ENCODE assay signal across 26 cellular contexts in the genomic region with DNA sequence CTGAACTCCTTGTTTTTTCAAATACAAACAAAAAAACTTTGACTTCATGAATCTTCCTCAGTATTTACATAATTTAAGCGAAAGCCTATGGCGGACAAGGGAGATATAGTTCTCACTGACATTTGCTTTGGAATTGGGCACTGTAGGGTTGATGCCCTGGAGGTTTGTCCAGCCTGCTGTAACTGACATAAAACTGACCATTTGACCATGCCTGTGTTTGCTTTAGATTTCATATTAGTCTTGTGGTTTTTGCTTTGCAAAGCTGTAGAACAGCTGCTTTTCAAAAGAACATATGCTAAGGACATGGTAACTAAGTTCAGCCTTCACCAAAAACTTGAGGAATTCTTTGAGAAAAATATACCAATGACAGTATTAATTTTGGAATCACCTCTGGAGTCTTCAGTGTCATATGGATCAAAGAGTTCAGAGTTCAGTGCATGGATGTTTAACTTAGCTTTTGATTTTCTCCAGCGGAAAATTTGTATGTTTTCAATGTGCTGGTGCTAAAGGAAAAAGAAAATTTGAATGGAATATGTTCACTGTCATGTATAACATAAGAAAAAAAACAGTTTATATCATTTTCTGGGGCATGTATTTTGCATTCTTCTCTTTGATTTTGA.
"Had no signal": no experiment of that assay in that cellular context is flagged by ENCODE, and none has a peak within 500 bp of the region (broad histone marks: within the 10 kb centered on the region; RNA-seq: fewer than 3 reads in every experiment).

No MANE protein-coding gene starts in this region.

- H3K36me3 Mint-ChIP-seq: immature natural killer cell; natural killer cell; stimulated activated effector memory CD8-positive, alpha-beta T cell treated with anti-CD3 and anti-CD28 coated beads, Interleukin-12 subunit alpha, Interleukin-12 subunit beta, amount 100 ng/mL, for 72 hours had no signal

- H3K4me1 Mint-ChIP-seq: immature natural killer cell; natural killer cell; stimulated activated effector memory CD8-positive, alpha-beta T cell treated with anti-CD3 and anti-CD28 coated beads, Interleukin-12 subunit alpha, Interleukin-12 subunit beta, amount 100 ng/mL, for 72 hours had no signal

- H3K27ac Mint-ChIP-seq: endodermal cell; immature natural killer cell; natural killer cell; stimulated activated effector memory CD8-positive, alpha-beta T cell treated with anti-CD3 and anti-CD28 coated beads, Interleukin-12 subunit alpha, Interleukin-12 subunit beta, amount 100 ng/mL, for 72 hours had no signal

- ATAC-seq: left colon; left ventricle myocardium superior; lower lobe of right lung; natural killer cell; sciatic nerve; stimulated activated effector memory CD8-positive, alpha-beta T cell treated with anti-CD3 and anti-CD28 coated beads, Interleukin-12 subunit alpha, Interleukin-12 subunit beta, amount 100 ng/mL, for 72 hours had no signal

- H3K4me3 Mint-ChIP-seq: endodermal cell; immature natural killer cell; natural killer cell; stimulated activated effector memory CD8-positive, alpha-beta T cell treated with anti-CD3 and anti-CD28 coated beads, Interleukin-12 subunit alpha, Interleukin-12 subunit beta, amount 100 ng/mL, for 72 hours had no signal

- H3K36me3 ChIP-seq: esophagus muscularis mucosa, lower lobe of right lung, neutrophil, prostate gland, right atrium auricular region, stomach, thyroid gland, vagina had no signal

- DNase-seq: dorsolateral prefrontal cortex; effector CD4-positive, alpha-beta T cell; endodermal cell; hypothalamus; immature natural killer cell; islet precursor cell; kidney glomerular epithelial cell; left colon; left ventricle myocardium superior; lower lobe of right lung; natural killer cell; stimulated activated CD4-positive, alpha-beta T cell treated with anti-CD3 and anti-CD28 coated beads, Interleukin-2, amount 100 ng/mL, for 24 hours; stimulated activated CD4-positive, alpha-beta T cell treated with anti-CD3 and anti-CD28 coated beads, Interleukin-4, amount 100 ng/mL, for 24 hours; stimulated activated naive CD4-positive, alpha-beta T cell treated with Interleukin-2 at 50 U/mL for 16 hours; stomach; thyroid gland; trophoblast cell had no signal

- H3K27me3 ChIP-seq: dorsolateral prefrontal cortex, esophagus muscularis mucosa, neutrophil, right atrium auricular region, stomach, thyroid gland, vagina had no signal

- H3K9ac ChIP-seq: parathyroid adenoma had no signal

- H3K4me3 ChIP-seq: dorsolateral prefrontal cortex, esophagus muscularis mucosa, lower lobe of right lung, prostate gland, right atrium auricular region, stomach, thyroid gland, vagina had no signal

- H2AFZ ChIP-seq: parathyroid adenoma had no signal

- FAIRE-seq: frontal cortex had no signal

- H3K9me3 Mint-ChIP-seq: endodermal cell had no signal

- H3K27ac ChIP-seq: dorsolateral prefrontal cortex, esophagus muscularis mucosa, lower lobe of right lung, neutrophil, parathyroid adenoma, prostate gland, right atrium auricular region, stomach, thyroid gland, vagina had no signal

- H3K4me1 ChIP-seq: esophagus muscularis mucosa, lower lobe of right lung, parathyroid adenoma, prostate gland, right atrium auricular region, stomach, thyroid gland, vagina had no signal

- H3K9me3 ChIP-seq: esophagus muscularis mucosa, lower lobe of right lung, neutrophil, prostate gland, right atrium auricular region, stomach, thyroid gland, vagina had no signal
